10 cellular contexts compared by ENCODE assay signal in genomic region chr2:20596973-20597867, GRCh38. TPM values are rescaled to one million over a fixed set of nuclear protein-coding genes. Genes with fewer than 3 reads are reported as not detected.
DNase-seq lines count a peak whose midpoint lies in the region; TF ChIP-seq lines count a peak whose summit lies in the region.
"Had no signal": no experiment of that assay in that cellular context is flagged by ENCODE, and none has a peak within 500 bp of the region (broad histone marks: within the 10 kb centered on the region; RNA-seq: fewer than 3 reads in every experiment).

No MANE protein-coding gene starts in this region.

- no peaks in the 10 kb centered on the region for H3K36me3 Mint-ChIP-seq in immature natural killer cell
- no peaks in the 10 kb centered on the region for H3K36me3 Mint-ChIP-seq in activated naive CD8-positive, alpha-beta T cell treated with anti-CD3 and anti-CD28 coated beads for 36 hours

- DNase-seq in astrocyte of the spinal cord (ENCODE audit: low read depth, low spot score) (peak; percentile 62), immature natural killer cell (no peak), sigmoid colon (peak; percentile 94), NCI-H510A treated with DMSO at 0.1 percent for 48 hours (lab: John Stamatoyannopoulos, UW) (no peak), ACHN (no peak), HEK293T (ENCODE audit: extremely low spot score) (no peak)
- DNase-seq in activated naive CD8-positive, alpha-beta T cell treated with anti-CD3 and anti-CD28 coated beads for 36 hours, result no peak
- DNase-seq: NCI-H187; stimulated activated CD4-positive, alpha-beta T cell treated with anti-CD3 and anti-CD28 coated beads, Interleukin-1b, Interleukin-23, amount 100 ng/mL, for 48 hours had no signal

- H3K36me3 ChIP-seq in HEK293 (ENCODE audit: control insufficient read depth in 2 of 2, insufficient read depth in 1 of 2, low read length in 2 of 2) (no peaks in the 10 kb centered on the region), sigmoid colon (no peaks in the 10 kb centered on the region)

- H3K4me1 ChIP-seq in HEK293 (ENCODE audit: control insufficient read depth, insufficient read depth, low read length) (no peaks in the 10 kb centered on the region), sigmoid colon (peaks cover 0 to 54% (median 41%) of the 10 kb centered on the region in 4 donors)

- no peak for TF ChIP-seq POLR2A in sigmoid colon (IDR thresholded peaks at IDR 0.05)

- peak overlapping the region; percentile 91 to 99 (median 98) for H3K27ac Mint-ChIP-seq in immature natural killer cell
- H3K27ac Mint-ChIP-seq in activated naive CD8-positive, alpha-beta T cell treated with anti-CD3 and anti-CD28 coated beads for 36 hours, result no peak overlapping the region

- POLR2A ChIA-PET in HEK293 (lab: Yijun Ruan, JAX) (interaction anchor here (4.2 kb wide), 1 partner anchor 150 kb away, joined by 29 read pairs; the partner anchor contains the start of gene RHOB), HEK293T (lab: Yijun Ruan, JAX) (interaction anchor here (7.4 kb wide), 1 partner anchor 149 kb away, joined by 77 read pairs; the partner anchor contains the start of gene RHOB)

- 68% methylated on average over 9 of the region's 9 CpGs for WGBS in sigmoid colon, 2 donors

- no peak overlapping the region for H3K4me3 ChIP-seq in HEK293 (ENCODE audit: low read depth, low read length)
- H3K4me3 ChIP-seq in astrocyte of the spinal cord (ENCODE audit: low read depth, low read length), result no peak overlapping the region
- H3K4me3 ChIP-seq in sigmoid colon, result no peak overlapping the region

- H3K27ac ChIP-seq in HEK293 (ENCODE audit: extremely low read depth, low read depth, low read length), result no peak overlapping the region
- H3K27ac ChIP-seq in sigmoid colon, result peak overlapping the region; percentile 68 to 77 (median 68)

- H3K4me1 Mint-ChIP-seq in immature natural killer cell, result peaks cover 34 to 38% of the 10 kb centered on the region in 2 donors
- peaks cover 8% of the 10 kb centered on the region for H3K4me1 Mint-ChIP-seq in activated naive CD8-positive, alpha-beta T cell treated with anti-CD3 and anti-CD28 coated beads for 36 hours

- peak in 2 of 4 donors; percentile 59 to 72 for TF ChIP-seq EP300 in sigmoid colon (IDR thresholded peaks at IDR 0.05)

- peak overlapping the region in 2 of 5 donors; percentile 20 to 89 for H3K4me3 Mint-ChIP-seq in immature natural killer cell
- no peak overlapping the region for H3K4me3 Mint-ChIP-seq in activated naive CD8-positive, alpha-beta T cell treated with anti-CD3 and anti-CD28 coated beads for 36 hours

- TF ChIP-seq CTCF in HEK293 (tag by site-specific recombination; IDR thresholded peaks at IDR 0.05) (no peak), astrocyte of the spinal cord (IDR thresholded peaks at IDR 0.05; ENCODE audit: low read depth, low read length) (no peak), sigmoid colon (IDR thresholded peaks at IDR 0.05) (no peak)

- CTCF ChIA-PET in HEK293 (lab: Yijun Ruan, JAX), result interaction anchor here (0.6 to 1.4 kb wide), 2 partner anchors 12 to 53 kb away, joined by 4 read pairs; partner anchors contain the start of gene HS1BP3
- CTCF ChIA-PET in HEK293T (lab: Yijun Ruan, JAX), result interaction anchor here (1.2 to 1.6 kb wide), 2 partner anchors 60 to 145 kb away, joined by 4 read pairs; no protein-coding TSS in a partner anchor

- peaks cover 3 to 11% (median 5%) of the 10 kb centered on the region in 3 donors for H3K27me3 Mint-ChIP-seq in immature natural killer cell (ENCODE audit: low read depth in 3 of 3)
- H3K27me3 Mint-ChIP-seq in activated naive CD8-positive, alpha-beta T cell treated with anti-CD3 and anti-CD28 coated beads for 36 hours, result no peaks in the 10 kb centered on the region

- in situ Hi-C loops in astrocyte of the spinal cord (cut with HindIII; ENCODE audit: low sequenced_read_pairs) (no loop called here), ACHN (cut with HindIII; ENCODE audit: low pct_ligation_motif_present, low pct_unique_long_range_greater_than_20kb, low sequenced_read_pairs) (no loop called here)

- H3K27me3 ChIP-seq in sigmoid colon, result no peaks in the 10 kb centered on the region

- intact Hi-C loops in sigmoid colon (cut with DNase I), result no loop called here

- H3K9me3 ChIP-seq in HEK293 (ENCODE audit: control insufficient read depth, insufficient read depth, low read depth, low read length) (no peaks in the 10 kb centered on the region), sigmoid colon (no peaks in the 10 kb centered on the region)

- no peaks in the 10 kb centered on the region for H3K9me3 Mint-ChIP-seq in immature natural killer cell
- no peaks in the 10 kb centered on the region for H3K9me3 Mint-ChIP-seq in activated naive CD8-positive, alpha-beta T cell treated with anti-CD3 and anti-CD28 coated beads for 36 hours

TF ChIP-seq in HEK293, 187 proteins besides CTCF, POLR2A, EP300 and RAD21:
- TF ChIP-seq ZNF580 (tag by site-specific recombination; IDR thresholded peaks at IDR 0.05) (no peak), ZSCAN18 (tag by site-specific recombination; IDR thresholded peaks at IDR 0.05) (no peak), HOXC10 (CRISPR knock-in tag; IDR thresholded peaks at IDR 0.05) (no peak), ZNF561 (tag by site-specific recombination; IDR thresholded peaks at IDR 0.05; ENCODE audit: borderline replicate concordance) (no peak), ZNF114 (tag by site-specific recombination; IDR thresholded peaks at IDR 0.05) (no peak), ZBTB20 (tag by site-specific recombination; IDR thresholded peaks at IDR 0.05) (no peak), ZIC2 (tag by site-specific recombination; IDR thresholded peaks at IDR 0.05) (peak; percentile 82)

TF ChIP-seq in HEK293T, 16 proteins besides CTCF, POLR2A, EP300 and RAD21:
- no peak for TF ChIP-seq CTBP1 (IDR thresholded peaks at IDR 0.05; ENCODE audit: borderline replicate concordance)

RNA-seq across cellular contexts. Expression of gene HS1BP3, which starts 53.7 kb away (rescaled TPM):
- polyA plus RNA-seq in immature natural killer cell, result 10 to 100 TPM; 19.2 to 31.1 (median 25.3) TPM
- 10 to 100 TPM; 32.3 to 54.6 (median 41.8) TPM for total RNA-seq in sigmoid colon
- 10 to 100 TPM; 25.2 to 36.3 (median 25.3) TPM for polyA plus RNA-seq in sigmoid colon
- 1 to 10 TPM; 5.9 to 6.0 TPM for total RNA-seq in activated naive CD8-positive, alpha-beta T cell treated with anti-CD3 and anti-CD28 coated beads for 36 hours

Comparison
In these comparisons a context has a peak if more than half of its experiments do, and no peak if none do; other contexts are left out.
1. DNase-seq: peak in astrocyte of the spinal cord (single experiment) and sigmoid colon (single experiment); none in immature natural killer cell (0 of 3), NCI-H510A treated with DMSO at 0.1 percent for 48 hours (single experiment), ACHN (single experiment), activated naive CD8-positive, alpha-beta T cell treated with anti-CD3 and anti-CD28 coated beads for 36 hours (single experiment) and HEK293T (single experiment).
2. RNA of gene HS1BP3, which starts 53.7 kb away (total RNA-seq): 32.3 to 54.6 TPM in sigmoid colon; 5.9 to 6.0 TPM in activated naive CD8-positive, alpha-beta T cell treated with anti-CD3 and anti-CD28 coated beads for 36 hours; every median in the first group is over 4 times any median in the second.